In genomic region chr7:129055294-129055816, GRCh38 we compare ENCODE assay signal across 1 cellular context.
TF ChIP-seq lines count a peak whose summit lies in the region.

No MANE protein-coding gene starts in this region.

TF ChIP-seq in K562, 482 proteins besides CTCF, POLR2A, EP300 and RAD21 (continued from another document and continues in another):
- TF ChIP-seq, protein P1, sequence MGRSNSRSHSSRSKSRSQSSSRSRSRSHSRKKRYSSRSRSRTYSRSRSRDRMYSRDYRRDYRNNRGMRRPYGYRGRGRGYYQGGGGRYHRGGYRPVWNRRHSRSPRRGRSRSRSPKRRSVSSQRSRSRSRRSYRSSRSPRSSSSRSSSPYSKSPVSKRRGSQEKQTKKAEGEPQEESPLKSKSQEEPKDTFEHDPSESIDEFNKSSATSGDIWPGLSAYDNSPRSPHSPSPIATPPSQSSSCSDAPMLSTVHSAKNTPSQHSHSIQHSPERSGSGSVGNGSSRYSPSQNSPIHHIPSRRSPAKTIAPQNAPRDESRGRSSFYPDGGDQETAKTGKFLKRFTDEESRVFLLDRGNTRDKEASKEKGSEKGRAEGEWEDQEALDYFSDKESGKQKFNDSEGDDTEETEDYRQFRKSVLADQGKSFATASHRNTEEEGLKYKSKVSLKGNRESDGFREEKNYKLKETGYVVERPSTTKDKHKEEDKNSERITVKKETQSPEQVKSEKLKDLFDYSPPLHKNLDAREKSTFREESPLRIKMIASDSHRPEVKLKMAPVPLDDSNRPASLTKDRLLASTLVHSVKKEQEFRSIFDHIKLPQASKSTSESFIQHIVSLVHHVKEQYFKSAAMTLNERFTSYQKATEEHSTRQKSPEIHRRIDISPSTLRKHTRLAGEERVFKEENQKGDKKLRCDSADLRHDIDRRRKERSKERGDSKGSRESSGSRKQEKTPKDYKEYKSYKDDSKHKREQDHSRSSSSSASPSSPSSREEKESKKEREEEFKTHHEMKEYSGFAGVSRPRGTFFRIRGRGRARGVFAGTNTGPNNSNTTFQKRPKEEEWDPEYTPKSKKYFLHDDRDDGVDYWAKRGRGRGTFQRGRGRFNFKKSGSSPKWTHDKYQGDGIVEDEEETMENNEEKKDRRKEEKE (IDR thresholded peaks at IDR 0.05; ENCODE audit: borderline replicate concordance in 1 of 2, control insufficient read depth in 1 of 2, low read depth in 2 of 2, low read length in 1 of 2), result no peak
- no peak for TF ChIP-seq USF1 (CRISPR knock-in tag; IDR thresholded peaks at IDR 0.05)
- peak; percentile 75; the same call in 1 of the 2 replicates for TF ChIP-seq CHCHD3 (CRISPR knock-in tag; IDR thresholded peaks at IDR 0.05)
- TF ChIP-seq SMARCB1 (IDR thresholded peaks at IDR 0.05; ENCODE audit: insufficient read length, low read depth), result no peak
- TF ChIP-seq PHB2 (IDR thresholded peaks at IDR 0.05; ENCODE audit: low read depth), result no peak
- no peak for TF ChIP-seq SAP30 (IDR thresholded peaks at IDR 0.05; ENCODE audit: borderline replicate concordance, insufficient read depth, low read depth, low read length, poor library complexity, severe bottlenecking)
- no peak for TF ChIP-seq ZNF431 (CRISPR knock-in tag; IDR thresholded peaks at IDR 0.05)
- no peak; the same call in 1 of the 2 replicates for TF ChIP-seq GTF2F1 (IDR thresholded peaks at IDR 0.05; ENCODE audit: low read depth, low read length)
- TF ChIP-seq SRSF9 (IDR thresholded peaks at IDR 0.05; ENCODE audit: borderline replicate concordance, low read depth, low read length), result no peak
- no peak for TF ChIP-seq ZFPM2 (CRISPR knock-in tag; IDR thresholded peaks at IDR 0.05)
- no peak for TF ChIP-seq MGA (IDR thresholded peaks at IDR 0.05)
- no peak; the same call in 1 of the 2 replicates for TF ChIP-seq GABPB1 (CRISPR knock-in tag; IDR thresholded peaks at IDR 0.05)
- no peak for TF ChIP-seq EWSR1 (IDR thresholded peaks at IDR 0.05; ENCODE audit: borderline replicate concordance, low read depth, partially characterized antibody)
- no peak for TF ChIP-seq SLC30A9 (CRISPR knock-in tag; IDR thresholded peaks at IDR 0.05)
- TF ChIP-seq SETDB1 (IDR thresholded peaks at IDR 0.05; ENCODE audit: low read length), result no peak
- TF ChIP-seq ZNF583 (CRISPR knock-in tag; IDR thresholded peaks at IDR 0.05), result no peak
- no peak for TF ChIP-seq ZNF239 (CRISPR knock-in tag; IDR thresholded peaks at IDR 0.05)
- TF ChIP-seq, protein P2, sequence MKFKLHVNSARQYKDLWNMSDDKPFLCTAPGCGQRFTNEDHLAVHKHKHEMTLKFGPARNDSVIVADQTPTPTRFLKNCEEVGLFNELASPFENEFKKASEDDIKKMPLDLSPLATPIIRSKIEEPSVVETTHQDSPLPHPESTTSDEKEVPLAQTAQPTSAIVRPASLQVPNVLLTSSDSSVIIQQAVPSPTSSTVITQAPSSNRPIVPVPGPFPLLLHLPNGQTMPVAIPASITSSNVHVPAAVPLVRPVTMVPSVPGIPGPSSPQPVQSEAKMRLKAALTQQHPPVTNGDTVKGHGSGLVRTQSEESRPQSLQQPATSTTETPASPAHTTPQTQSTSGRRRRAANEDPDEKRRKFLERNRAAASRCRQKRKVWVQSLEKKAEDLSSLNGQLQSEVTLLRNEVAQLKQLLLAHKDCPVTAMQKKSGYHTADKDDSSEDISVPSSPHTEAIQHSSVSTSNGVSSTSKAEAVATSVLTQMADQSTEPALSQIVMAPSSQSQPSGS (CRISPR knock-in tag; IDR thresholded peaks at IDR 0.05), result no peak
- peak; percentile 69; the same call in 1 of the 2 replicates for TF ChIP-seq ZNF584 (CRISPR knock-in tag; IDR thresholded peaks at IDR 0.05; ENCODE audit: low read depth)
- TF ChIP-seq NBN (IDR thresholded peaks at IDR 0.05; ENCODE audit: low read depth), result no peak; the same call in 1 of the 2 replicates
- TF ChIP-seq NELFE (IDR thresholded peaks at IDR 0.05; ENCODE audit: insufficient read depth, insufficient read length), result no peak
- TF ChIP-seq POLR2B (IDR thresholded peaks at IDR 0.05; ENCODE audit: low read depth, partially characterized antibody), result peak; percentile 83
- no peak for TF ChIP-seq FOXK2 (conservative IDR thresholded peaks at IDR 0.05 in 1 of 2, IDR thresholded peaks at IDR 0.05 in 1 of 2; ENCODE audit: low read depth in 2 of 2)
- TF ChIP-seq KDM2B (CRISPR knock-in tag; IDR thresholded peaks at IDR 0.05), result no peak
- TF ChIP-seq, protein P3, sequence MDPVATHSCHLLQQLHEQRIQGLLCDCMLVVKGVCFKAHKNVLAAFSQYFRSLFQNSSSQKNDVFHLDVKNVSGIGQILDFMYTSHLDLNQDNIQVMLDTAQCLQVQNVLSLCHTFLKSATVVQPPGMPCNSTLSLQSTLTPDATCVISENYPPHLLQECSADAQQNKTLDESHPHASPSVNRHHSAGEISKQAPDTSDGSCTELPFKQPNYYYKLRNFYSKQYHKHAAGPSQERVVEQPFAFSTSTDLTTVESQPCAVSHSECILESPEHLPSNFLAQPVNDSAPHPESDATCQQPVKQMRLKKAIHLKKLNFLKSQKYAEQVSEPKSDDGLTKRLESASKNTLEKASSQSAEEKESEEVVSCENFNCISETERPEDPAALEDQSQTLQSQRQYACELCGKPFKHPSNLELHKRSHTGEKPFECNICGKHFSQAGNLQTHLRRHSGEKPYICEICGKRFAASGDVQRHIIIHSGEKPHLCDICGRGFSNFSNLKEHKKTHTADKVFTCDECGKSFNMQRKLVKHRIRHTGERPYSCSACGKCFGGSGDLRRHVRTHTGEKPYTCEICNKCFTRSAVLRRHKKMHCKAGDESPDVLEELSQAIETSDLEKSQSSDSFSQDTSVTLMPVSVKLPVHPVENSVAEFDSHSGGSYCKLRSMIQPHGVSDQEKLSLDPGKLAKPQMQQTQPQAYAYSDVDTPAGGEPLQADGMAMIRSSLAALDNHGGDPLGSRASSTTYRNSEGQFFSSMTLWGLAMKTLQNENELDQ (CRISPR knock-in tag; IDR thresholded peaks at IDR 0.05; ENCODE audit: borderline replicate concordance), result no peak
- TF ChIP-seq, protein P4, sequence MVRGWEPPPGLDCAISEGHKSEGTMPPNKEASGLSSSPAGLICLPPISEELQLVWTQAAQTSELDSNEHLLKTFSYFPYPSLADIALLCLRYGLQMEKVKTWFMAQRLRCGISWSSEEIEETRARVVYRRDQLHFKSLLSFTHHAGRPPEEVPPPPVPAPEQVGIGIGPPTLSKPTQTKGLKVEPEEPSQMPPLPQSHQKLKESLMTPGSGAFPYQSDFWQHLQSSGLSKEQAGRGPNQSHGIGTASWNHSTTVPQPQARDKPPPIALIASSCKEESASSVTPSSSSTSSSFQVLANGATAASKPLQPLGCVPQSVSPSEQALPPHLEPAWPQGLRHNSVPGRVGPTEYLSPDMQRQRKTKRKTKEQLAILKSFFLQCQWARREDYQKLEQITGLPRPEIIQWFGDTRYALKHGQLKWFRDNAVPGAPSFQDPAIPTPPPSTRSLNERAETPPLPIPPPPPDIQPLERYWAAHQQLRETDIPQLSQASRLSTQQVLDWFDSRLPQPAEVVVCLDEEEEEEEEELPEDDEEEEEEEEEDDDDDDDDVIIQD (CRISPR knock-in tag; IDR thresholded peaks at IDR 0.05), result no peak
- TF ChIP-seq, protein P5, sequence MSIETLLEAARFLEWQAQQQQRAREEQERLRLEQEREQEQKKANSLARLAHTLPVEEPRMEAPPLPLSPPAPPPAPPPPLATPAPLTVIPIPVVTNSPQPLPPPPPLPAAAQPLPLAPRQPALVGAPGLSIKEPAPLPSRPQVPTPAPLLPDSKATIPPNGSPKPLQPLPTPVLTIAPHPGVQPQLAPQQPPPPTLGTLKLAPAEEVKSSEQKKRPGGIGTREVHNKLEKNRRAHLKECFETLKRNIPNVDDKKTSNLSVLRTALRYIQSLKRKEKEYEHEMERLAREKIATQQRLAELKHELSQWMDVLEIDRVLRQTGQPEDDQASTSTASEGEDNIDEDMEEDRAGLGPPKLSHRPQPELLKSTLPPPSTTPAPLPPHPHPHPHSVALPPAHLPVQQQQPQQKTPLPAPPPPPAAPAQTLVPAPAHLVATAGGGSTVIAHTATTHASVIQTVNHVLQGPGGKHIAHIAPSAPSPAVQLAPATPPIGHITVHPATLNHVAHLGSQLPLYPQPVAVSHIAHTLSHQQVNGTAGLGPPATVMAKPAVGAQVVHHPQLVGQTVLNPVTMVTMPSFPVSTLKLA (conservative IDR thresholded peaks at IDR 0.05), result 0 out of 4 replicates have a peak, but pooled peaks of 1 of the 2 experiments have one; percentile 1
- TF ChIP-seq SMAD4 (CRISPR knock-in tag; conservative IDR thresholded peaks at IDR 0.05), result no peak
- TF ChIP-seq ZNF174 (CRISPR knock-in tag; IDR thresholded peaks at IDR 0.05), result no peak
- TF ChIP-seq COPS2 (conservative IDR thresholded peaks at IDR 0.05), result no peak
- TF ChIP-seq, protein P6, sequence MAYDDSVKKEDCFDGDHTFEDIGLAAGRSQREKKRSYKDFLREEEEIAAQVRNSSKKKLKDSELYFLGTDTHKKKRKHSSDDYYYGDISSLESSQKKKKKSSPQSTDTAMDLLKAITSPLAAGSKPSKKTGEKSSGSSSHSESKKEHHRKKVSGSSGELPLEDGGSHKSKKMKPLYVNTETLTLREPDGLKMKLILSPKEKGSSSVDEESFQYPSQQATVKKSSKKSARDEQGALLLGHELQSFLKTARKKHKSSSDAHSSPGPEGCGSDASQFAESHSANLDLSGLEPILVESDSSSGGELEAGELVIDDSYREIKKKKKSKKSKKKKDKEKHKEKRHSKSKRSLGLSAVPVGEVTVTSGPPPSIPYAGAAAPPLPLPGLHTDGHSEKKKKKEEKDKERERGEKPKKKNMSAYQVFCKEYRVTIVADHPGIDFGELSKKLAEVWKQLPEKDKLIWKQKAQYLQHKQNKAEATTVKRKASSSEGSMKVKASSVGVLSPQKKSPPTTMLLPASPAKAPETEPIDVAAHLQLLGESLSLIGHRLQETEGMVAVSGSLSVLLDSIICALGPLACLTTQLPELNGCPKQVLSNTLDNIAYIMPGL (CRISPR knock-in tag; IDR thresholded peaks at IDR 0.05), result no peak
- no peak for TF ChIP-seq GTF2E2 (tag; IDR thresholded peaks at IDR 0.05)
- TF ChIP-seq ZNF23 (CRISPR knock-in tag; IDR thresholded peaks at IDR 0.05), result 0 out of 2 replicates have a peak, but pooled peaks have one; percentile 20
